In the genomic region with DNA sequence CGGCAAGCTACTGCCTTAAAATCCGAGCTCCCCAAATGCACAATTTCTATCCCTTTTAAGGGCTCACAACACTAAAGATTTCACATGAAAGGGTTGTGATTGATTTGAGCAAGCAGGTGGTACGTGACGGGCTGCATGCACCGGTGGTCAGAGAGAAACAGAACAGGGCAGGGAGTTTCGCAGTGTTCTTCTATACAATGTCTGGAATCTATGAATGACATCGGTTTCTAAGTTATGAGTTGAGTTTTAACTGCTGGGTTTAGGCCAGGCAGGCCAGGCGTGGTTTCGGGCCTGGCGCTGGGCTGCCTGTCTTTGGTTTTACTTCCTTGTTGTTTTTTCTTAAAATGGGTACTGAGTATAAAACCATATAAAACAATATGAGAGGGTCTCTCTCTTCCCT, we compare ENCODE assay signal across 6 cellular contexts. TPM values are rescaled to one million over a fixed set of nuclear protein-coding genes. Genes with fewer than 3 reads are reported as not detected.
"Had no signal": no experiment of that assay in that cellular context is flagged by ENCODE, and none has a peak within 500 bp of the region (broad histone marks: within the 10 kb centered on the region; RNA-seq: fewer than 3 reads in every experiment).

No MANE protein-coding gene starts in this region.

RNA-seq across cellular contexts. Expression of a gene that starts 17.0 kb away (rescaled TPM):
- total RNA-seq: HepG2, HT1080, OCI-LY7, SK-MEL-5 had no signal
- polyA plus RNA-seq: HepG2 had no signal

RNA-seq across cellular contexts. Expression of a gene that starts 34.0 kb away (rescaled TPM):
- total RNA-seq: HT1080, IMR-90, OCI-LY7, PC-3, SK-MEL-5 had no signal
- polyA plus RNA-seq: IMR-90 had no signal
